ENCODE assay signal across 8 cellular contexts in genomic region chr3:175271465-175271864, GRCh38.
DNase-seq lines count a peak whose midpoint lies in the region; ATAC-seq, FAIRE-seq and TF ChIP-seq lines count a peak whose summit lies in the region.
"Not testable (repeated sequence)": the region's sequence is repeated elsewhere in the genome, so short reads cannot be mapped to it uniquely, and the experiment has no call there.

No MANE protein-coding gene starts in this region.

- not testable (repeated sequence) for ATAC-seq in IMR-90 (ENCODE audit: low read depth)
- peak; percentile 1; the same call in 2 of the 3 replicates for ATAC-seq in GM12878

- H4K8ac ChIP-seq in IMR-90 (ENCODE audit: low read depth in 2 of 2, low read length in 2 of 2): peak overlapping the region in 1 of 2 experiments; percentile 59; a peak in 2 of 4 replicates

- not testable (repeated sequence) for H3K9me1 ChIP-seq in IMR-90 (ENCODE audit: insufficient read depth, low read length)

- CTCF ChIA-PET in IMR-90 (lab: Yijun Ruan, JAX): not testable (repeated sequence)
- CTCF ChIA-PET in GM12878 (lab: Yijun Ruan, JAX): interaction anchor here (0.9 kb wide), 1 partner anchor 9 kb away, joined by 3 read pairs; no protein-coding TSS in a partner anchor

- TF ChIP-seq CTCF in IMR-90 (conservative IDR thresholded peaks at IDR 0.05; ENCODE audit: low read depth, low read length); OCI-LY3 (IDR thresholded peaks at IDR 0.05; ENCODE audit: low read depth, low read length); GM12878 (IDR thresholded peaks at IDR 0.05 in 2 of 3, conservative IDR thresholded peaks at IDR 0.05 in 1 of 3; ENCODE audit: control insufficient read depth in 2 of 3, extremely low read depth in 1 of 3, insufficient read depth in 1 of 3, low read depth in 3 of 3, low read length in 3 of 3); mesothelial cell of epicardium (IDR thresholded peaks at IDR 0.05; ENCODE audit: unreplicated experiment); osteocyte (IDR thresholded peaks at IDR 0.05): not testable (repeated sequence)

- H2BK20ac ChIP-seq in IMR-90 (ENCODE audit: low read depth, low read length): not testable (repeated sequence)

- H3K79me2 ChIP-seq in OCI-LY3 (ENCODE audit: low read length) (peaks cover 67% of the 10 kb centered on the region), GM12878 (ENCODE audit: control insufficient read depth, insufficient read depth, low read length) (peaks cover 60% of the 10 kb centered on the region)

- H3K23ac ChIP-seq in IMR-90 (ENCODE audit: low read depth, low read length): not testable (repeated sequence)

- H3K14ac ChIP-seq in IMR-90 (replicated peaks; ENCODE audit: low read depth, low read length): not testable (repeated sequence)

- H3K36me3 ChIP-seq in BLaER1; IMR-90 (ENCODE audit: control insufficient read depth, insufficient read depth, low read length); GM12878 (ENCODE audit: control insufficient read depth in 2 of 2, insufficient read depth in 2 of 2, low read length in 1 of 2): not testable (repeated sequence)
- peaks cover 29% of the 10 kb centered on the region for H3K36me3 ChIP-seq in OCI-LY3 (replicated peaks; ENCODE audit: low read depth, low read length)

- FAIRE-seq in GM12878 (lab: Jason Lieb, UNC): not testable (repeated sequence)

- H4K91ac ChIP-seq in IMR-90 (ENCODE audit: insufficient read depth, low read depth, low read length): not testable (repeated sequence)

- not testable (repeated sequence) for H2AK9ac ChIP-seq in IMR-90 (replicated peaks; ENCODE audit: low read depth, low read length, poor library complexity)

- dilution Hi-C loops in IMR-90 (cut with HindIII; ENCODE audit: low sequenced_read_pairs, unreplicated experiment): not testable (repeated sequence)

- H3K36me3 Mint-ChIP-seq in mesothelial cell of epicardium; osteocyte (ENCODE audit: unreplicated experiment): not testable (repeated sequence)

- peak overlapping the region; percentile 57 for H3K4me3 ChIP-seq in BLaER1
- H3K4me3 ChIP-seq in GM08714 (ENCODE audit: low read length): peak overlapping the region; percentile 59
- not testable (repeated sequence) for H3K4me3 ChIP-seq in IMR-90 (ENCODE audit: insufficient read depth, low read depth, low read length)
- H3K4me3 ChIP-seq in OCI-LY3 (ENCODE audit: low read length): peak overlapping the region; percentile 5; the same call in 1 of the 2 replicates
- peak overlapping the region; percentile 77; the same call in 1 of the 2 replicates for H3K4me3 ChIP-seq in GM12878

- not testable (repeated sequence) for H3K79me1 ChIP-seq in IMR-90 (ENCODE audit: low read depth in 1 of 2, low read length in 2 of 2)

- H3K27ac ChIP-seq in BLaER1 (peak overlapping the region; percentile 39; the same call in 1 of the 2 replicates), IMR-90 (ENCODE audit: insufficient read depth, low read length) (peak overlapping the region; percentile 89), GM12878 (ENCODE audit: control insufficient read depth, insufficient read depth) (peak overlapping the region; percentile 22)
- H3K27ac ChIP-seq in OCI-LY3 (ENCODE audit: low read length): not testable (repeated sequence)

- in situ Hi-C loops in Caki2 (cut with HindIII; ENCODE audit: low pct_unique_long_range_greater_than_20kb, low sequenced_read_pairs); IMR-90 (cut with MboI; ENCODE audit: low sequenced_read_pairs); GM12878 (cut with MboI): not testable (repeated sequence)

- no CpG with 5 or more reads among the region's 11 CpGs for WGBS in IMR-90 (ENCODE audit: extremely low coverage in 2 of 2, insufficient read length in 1 of 2), 2 experiments
- 33% methylated on average over 11 of the region's 11 CpGs for WGBS in GM12878 (ENCODE audit: insufficient coverage, insufficient replicate concordance, low lambda C conversion rate, missing lambda C conversion rate)

- H3K27ac Mint-ChIP-seq in mesothelial cell of epicardium: peak overlapping the region; percentile 39
- H3K27ac Mint-ChIP-seq in osteocyte (ENCODE audit: unreplicated experiment): peak overlapping the region; percentile 75

- peak overlapping the region; percentile 54; the same call in 1 of the 2 replicates for H2BK120ac ChIP-seq in IMR-90 (ENCODE audit: low read depth, low read length)

- peak overlapping the region; percentile 79; the same call in 1 of the 2 replicates for H3K18ac ChIP-seq in IMR-90 (ENCODE audit: low read depth, low read length)

- H3K4ac ChIP-seq in IMR-90 (ENCODE audit: low read depth, low read length): peak overlapping the region; percentile 37

- not testable (repeated sequence) for H3K9me3 Mint-ChIP-seq in mesothelial cell of epicardium; osteocyte (ENCODE audit: unreplicated experiment)

- intact Hi-C loops in IMR-90 (cut with micrococcal nuclease): loop anchor here (5.0 kb wide), 1 partner anchor 324 kb away; no protein-coding TSS in a partner anchor
- intact Hi-C loops in GM12878 (cut with micrococcal nuclease; ENCODE audit: unreplicated experiment): not testable (repeated sequence)

- not testable (repeated sequence) for H3K4me3 Mint-ChIP-seq in mesothelial cell of epicardium; osteocyte (ENCODE audit: unreplicated experiment)

- peak overlapping the region; percentile 54 for H2BK5ac ChIP-seq in IMR-90 (ENCODE audit: low read depth, low read length, poor library complexity, severe bottlenecking)

- peak overlapping the region; percentile 59; the same call in 1 of the 2 replicates for H4K5ac ChIP-seq in IMR-90 (ENCODE audit: low read depth, low read length)

- not testable (repeated sequence) for H3K4me1 ChIP-seq in BLaER1; IMR-90 (ENCODE audit: control insufficient read depth, insufficient read depth, low read length); GM12878 (ENCODE audit: control insufficient read depth, insufficient read depth, low read length)
- peaks cover 54% of the 10 kb centered on the region for H3K4me1 ChIP-seq in OCI-LY3 (ENCODE audit: low read length)

- not testable (repeated sequence) for H4K20me1 ChIP-seq in BLaER1; IMR-90 (ENCODE audit: insufficient read depth, low read length); OCI-LY3 (ENCODE audit: insufficient read depth, low read length); GM12878 (ENCODE audit: control insufficient read depth, insufficient read depth)

- H3K9ac ChIP-seq in BLaER1: peak overlapping the region; percentile 57; the same call in 1 of the 2 replicates
- not testable (repeated sequence) for H3K9ac ChIP-seq in IMR-90 (ENCODE audit: low read depth, low read length); OCI-LY3 (ENCODE audit: low read length); GM12878 (ENCODE audit: control insufficient read depth, insufficient read depth, low read length)

- H3K9me3 ChIP-seq in BLaER1; IMR-90 (ENCODE audit: control insufficient read depth, insufficient read depth, low read length); OCI-LY3 (ENCODE audit: insufficient read depth, low read length); GM12878 (replicated peaks; ENCODE audit: control insufficient read depth, insufficient read depth, low read length): not testable (repeated sequence)

- BruUV-seq in IMR-90 (replicated peaks; lab: Mats Ljungman, UMichigan); GM12878 (replicated peaks; lab: Mats Ljungman, UMichigan): not testable (repeated sequence)

- H3K27me3 Mint-ChIP-seq in mesothelial cell of epicardium (ENCODE audit: low read depth); osteocyte (ENCODE audit: unreplicated experiment): not testable (repeated sequence)

- not testable (repeated sequence) for H3K27me3 ChIP-seq in BLaER1; IMR-90 (ENCODE audit: control insufficient read depth, insufficient read depth, low read length); OCI-LY3 (ENCODE audit: low read depth, low read length); GM12878 (replicated peaks in 1 of 2; ENCODE audit: control insufficient read depth in 2 of 2, insufficient read depth in 2 of 2, low read length in 1 of 2)

- peaks cover 23% of the 10 kb centered on the region for H3K4me1 Mint-ChIP-seq in mesothelial cell of epicardium
- H3K4me1 Mint-ChIP-seq in osteocyte (ENCODE audit: unreplicated experiment): peaks cover 33% of the 10 kb centered on the region

- DNase-seq in Caki2 (ENCODE audit: low read depth): peak; percentile 27
- not testable (repeated sequence) for DNase-seq in IMR-90; GM12878 (ENCODE audit: low read depth, low spot score); mesothelial cell of epicardium (ENCODE audit: low spot score in 2 of 2, unreplicated experiment in 2 of 2); osteocyte (ENCODE audit: extremely low spot score, unreplicated experiment)

- SMC1A ChIA-PET in GM12878 (lab: Charles Lee; ENCODE audit: uncharacterized antibody, unreplicated experiment): interaction anchor here (1.0 to 8.3 kb wide), 5 partner anchors 9 to 85 kb away, joined by 3 to 59 read pairs (median 4); no protein-coding TSS in a partner anchor

- RAD21 ChIA-PET in GM12878 (lab: Charles Lee; ENCODE audit: unreplicated experiment): interaction anchor here (0.7 to 1.9 kb wide), 4 partner anchors 20 to 87 kb away, joined by 3 to 8 read pairs (median 4); no protein-coding TSS in a partner anchor

- H2AFZ ChIP-seq in IMR-90 (replicated peaks; ENCODE audit: low read length, poor library complexity); OCI-LY3 (ENCODE audit: low read depth, low read length); GM12878 (ENCODE audit: control insufficient read depth, low read depth, low read length): not testable (repeated sequence)

- not testable (repeated sequence) for TF ChIP-seq RAD21 in IMR-90 (IDR thresholded peaks at IDR 0.05; ENCODE audit: low read length); GM12878 (IDR thresholded peaks at IDR 0.05; ENCODE audit: insufficient read depth, low read depth, low read length)

- TF ChIP-seq POLR2A in IMR-90 (IDR thresholded peaks at IDR 0.05; ENCODE audit: low read depth, low read length); GM12878 (IDR thresholded peaks at IDR 0.05; ENCODE audit: low read depth, low read length): not testable (repeated sequence)

- POLR2A ChIA-PET in IMR-90 (lab: Charles Lee; ENCODE audit: unreplicated experiment): not testable (repeated sequence)
- POLR2A ChIA-PET in GM12878 (lab: Charles Lee): interaction anchor here (1.2 to 2.3 kb wide), 3 partner anchors 9 to 87 kb away, joined by 3 to 6 read pairs (median 4); no protein-coding TSS in a partner anchor

- H3K4me2 ChIP-seq in BLaER1; IMR-90 (ENCODE audit: low read depth, low read length); GM12878 (ENCODE audit: control insufficient read depth, insufficient read depth): not testable (repeated sequence)
- peak overlapping the region; percentile 19 for H3K4me2 ChIP-seq in OCI-LY3 (ENCODE audit: low read length)

- H3K56ac ChIP-seq in IMR-90 (ENCODE audit: extremely low read depth, insufficient read depth, low read length): peak overlapping the region; percentile 16; the same call in 1 of the 2 replicates

- not testable (repeated sequence) for H2AK5ac ChIP-seq in IMR-90 (ENCODE audit: low read depth, low read length)

- H2BK15ac ChIP-seq in IMR-90 (ENCODE audit: low read depth, low read length): not testable (repeated sequence)

- TF ChIP-seq EP300 in GM12878 (IDR thresholded peaks at IDR 0.05; ENCODE audit: borderline replicate concordance in 1 of 2, control insufficient read depth in 1 of 2, low read depth in 2 of 2, low read length in 2 of 2): not testable (repeated sequence)
